26 cellular contexts compared by ENCODE assay signal in genomic region chr16:6207124-6207523, GRCh38.
A peak's percentile ranks its signal among the peaks of the same experiment; 100 is the strongest.
DNase-seq lines count a peak whose midpoint lies in the region; ATAC-seq and TF ChIP-seq lines count a peak whose summit lies in the region.
"Had no signal": no experiment of that assay in that cellular context is flagged by ENCODE, and none has a peak within 500 bp of the region (broad histone marks: within the 10 kb centered on the region; RNA-seq: fewer than 3 reads in every experiment).

No MANE protein-coding gene starts in this region.

- H3K36me3 ChIP-seq in GM23338 (ENCODE audit: insufficient read depth) (no peaks in the 10 kb centered on the region; the same call in 1 of the 2 replicates), iPS-20b (ENCODE audit: insufficient read depth, low read depth, low read length) (no peaks in the 10 kb centered on the region), parathyroid adenoma (ENCODE audit: control insufficient read depth, insufficient read depth, low read length) (no peaks in the 10 kb centered on the region)
- H3K36me3 ChIP-seq: BE2C, BLaER1 had no signal

- peaks cover 10% of the 10 kb centered on the region for H3K36me3 Mint-ChIP-seq in GM23338 (ENCODE audit: low read depth)
- H3K36me3 Mint-ChIP-seq: CD14-positive monocyte; CD4-positive, alpha-beta memory T cell; CD4-positive, CD25-positive, alpha-beta regulatory T cell; CD8-positive, alpha-beta memory T cell had no signal

- no peak overlapping the region for H3K4me3 Mint-ChIP-seq in GM23338
- H3K4me3 Mint-ChIP-seq: CD14-positive monocyte; CD4-positive, alpha-beta memory T cell; CD4-positive, CD25-positive, alpha-beta regulatory T cell; CD8-positive, alpha-beta memory T cell had no signal

- H3F3A ChIP-seq in GM23338 (replicated peaks; ENCODE audit: low read depth) = no peaks in the 10 kb centered on the region

- no peak overlapping the region for H2AFZ ChIP-seq in GM23338
- peak overlapping the region; percentile 44 for H2AFZ ChIP-seq in parathyroid adenoma

- H3K4me3 ChIP-seq in GM23338 (no peak overlapping the region), iPS-20b (ENCODE audit: low read length) (no peak overlapping the region), parathyroid adenoma (ENCODE audit: low read depth, low read length) (no peak overlapping the region)
- H3K4me3 ChIP-seq: A549, BLaER1, GM12878 had no signal

- H3K27ac ChIP-seq in GM23338 (ENCODE audit: low read depth) = no peak overlapping the region
- H3K27ac ChIP-seq in iPS-20b (ENCODE audit: low read length) = no peak overlapping the region
- H3K27ac ChIP-seq in parathyroid adenoma = peak overlapping the region; percentile 89
- H3K27ac ChIP-seq: A549, BLaER1 had no signal

- H3K9ac ChIP-seq in iPS-20b (ENCODE audit: low read depth, low read length) (0 out of 2 replicates have a peak overlapping the region, but pooled peaks have one; percentile 7), parathyroid adenoma (no peak overlapping the region)
- H3K9ac ChIP-seq: BLaER1 had no signal

- no peaks in the 10 kb centered on the region for H3K79me2 ChIP-seq in GM23338 (replicated peaks; ENCODE audit: insufficient read depth)
- H3K79me2 ChIP-seq in parathyroid adenoma = no peaks in the 10 kb centered on the region

- no peaks in the 10 kb centered on the region for H3K9me2 ChIP-seq in GM23338 (ENCODE audit: insufficient read depth)

- H4K20me1 ChIP-seq in GM23338 (replicated peaks; ENCODE audit: insufficient read depth) = no peaks in the 10 kb centered on the region
- H4K20me1 ChIP-seq: BLaER1 had no signal

- ATAC-seq in GM23338 = no peak; the same call in 2 of the 3 replicates
- ATAC-seq: A549, GM12878 had no signal

- H3K27me3 ChIP-seq in GM23338 (ENCODE audit: insufficient read depth) = no peaks in the 10 kb centered on the region
- no peaks in the 10 kb centered on the region for H3K27me3 ChIP-seq in iPS-20b (ENCODE audit: insufficient read depth, low read length)
- no peaks in the 10 kb centered on the region for H3K27me3 ChIP-seq in parathyroid adenoma (ENCODE audit: control insufficient read depth, insufficient read depth, low read length)
- H3K27me3 ChIP-seq: BE2C, BLaER1 had no signal

- peaks cover 1% of the 10 kb centered on the region for H3K27me3 Mint-ChIP-seq in GM23338 (ENCODE audit: insufficient read depth, low read depth, poor library complexity)
- H3K27me3 Mint-ChIP-seq: CD4-positive, alpha-beta memory T cell; CD4-positive, CD25-positive, alpha-beta regulatory T cell; CD8-positive, alpha-beta memory T cell had no signal

- H3K4me2 ChIP-seq in GM23338 (no peak overlapping the region), parathyroid adenoma (ENCODE audit: low read length) (no peak overlapping the region)
- H3K4me2 ChIP-seq: A549, BLaER1 had no signal

- peaks cover 31% of the 10 kb centered on the region for H3K4me1 Mint-ChIP-seq in GM23338
- H3K4me1 Mint-ChIP-seq: CD14-positive monocyte; CD4-positive, alpha-beta memory T cell; CD8-positive, alpha-beta memory T cell had no signal

- DNase-seq in GM23338 (ENCODE audit: low spot score) (no peak), SK-N-DZ (ENCODE audit: low spot score) (peak; percentile 88), NCI-H82 (lab: John Stamatoyannopoulos, UW) (no peak), inferior parietal cortex (ENCODE audit: extremely low spot score) (no peak), AG08395 (ENCODE audit: low spot score) (no peak), A172 (ENCODE audit: low spot score) (no peak)
- DNase-seq: 8988T; BE2C; C1 segment of cervical spinal cord; CD4-positive, alpha-beta memory T cell; CD4-positive, CD25-positive, alpha-beta regulatory T cell; CD8-positive, alpha-beta memory T cell; COR-L47; DMS 273 treated with DMSO at 0.1 percent for 48 hours; DMS153; DMS53; DMS79; DND-41; EL; GDM1 had no signal

- H3K9me3 Mint-ChIP-seq in GM23338 = peaks cover 10% of the 10 kb centered on the region; the same call in 2 of the 3 replicates

- TF ChIP-seq CTCF in GM23338 (conservative IDR thresholded peaks at IDR 0.05; ENCODE audit: low read depth in 2 of 2) (no peak), parathyroid adenoma (IDR thresholded peaks at IDR 0.05) (no peak)

- 0 out of 2 replicates have a peak, but pooled peaks cover 4% of the 10 kb centered on the region for H3K9me3 ChIP-seq in iPS-20b (ENCODE audit: insufficient read depth, low read depth, low read length)
- no peaks in the 10 kb centered on the region for H3K9me3 ChIP-seq in parathyroid adenoma (ENCODE audit: control insufficient read depth, low read length)
- H3K9me3 ChIP-seq: A549, BE2C, BLaER1 had no signal

- H3K4me1 ChIP-seq in GM23338 (ENCODE audit: insufficient read depth) (no peaks in the 10 kb centered on the region), iPS-20b (ENCODE audit: insufficient read depth, low read length) (peaks cover 8% of the 10 kb centered on the region), parathyroid adenoma (peaks cover 38% of the 10 kb centered on the region)
- H3K4me1 ChIP-seq: A549, BE2C, BLaER1 had no signal

- H3K27ac Mint-ChIP-seq in GM23338 = 0 out of 2 replicates have a peak overlapping the region, but pooled peaks have one; percentile 37
- H3K27ac Mint-ChIP-seq: CD14-positive monocyte; CD4-positive, alpha-beta memory T cell; CD4-positive, CD25-positive, alpha-beta regulatory T cell; CD8-positive, alpha-beta memory T cell had no signal

TF ChIP-seq in GM23338, 12 proteins besides CTCF, POLR2A, EP300 and RAD21 (continues in another document):
- TF ChIP-seq REST (IDR thresholded peaks at IDR 0.05; ENCODE audit: unreplicated experiment) (no peak), ZNF114 (CRISPR knock-in tag; IDR thresholded peaks at IDR 0.05) (no peak), ETS1 (IDR thresholded peaks at IDR 0.05) (no peak), CREB1 (CRISPR knock-in tag; IDR thresholded peaks at IDR 0.05; ENCODE audit: low read depth) (no peak), STAT1 (IDR thresholded peaks at IDR 0.05; ENCODE audit: unreplicated experiment) (no peak), ZNF331 (CRISPR knock-in tag; IDR thresholded peaks at IDR 0.05; ENCODE audit: low read depth) (no peak), POLR2AphosphoS5 (IDR thresholded peaks at IDR 0.05; ENCODE audit: low read depth) (no peak), JUNB (IDR thresholded peaks at IDR 0.05; ENCODE audit: unreplicated experiment) (no peak), EZH2phosphoT487 (IDR thresholded peaks at IDR 0.05; ENCODE audit: unreplicated experiment) (no peak)
